In genomic region chr1:244841274-244841927, GRCh38 we compare ENCODE assay signal across 12 cellular contexts. TPM values are rescaled to one million over a fixed set of nuclear protein-coding genes. Genes with fewer than 3 reads are reported as not detected.
DNase-seq lines count a peak whose midpoint lies in the region; ATAC-seq, FAIRE-seq and TF ChIP-seq lines count a peak whose summit lies in the region.
"Had no signal": no experiment of that assay in that cellular context is flagged by ENCODE, and none has a peak within 500 bp of the region (broad histone marks: within the 10 kb centered on the region; RNA-seq: fewer than 3 reads in every experiment).

No MANE protein-coding gene starts in this region.

- H2AFZ ChIP-seq in DND-41 (ENCODE audit: low read depth, low read length) (no peak overlapping the region), hepatocyte (no peak overlapping the region)

- WGBS in hepatocyte (ENCODE audit: low lambda C conversion rate, missing lambda C conversion rate): 58% methylated on average over 9 of the region's 9 CpGs

- ATAC-seq in DND-41 (ENCODE audit: insufficient read depth, low read depth) (no peak), gastrocnemius medialis (no peak)

- H3K27me3 ChIP-seq in DND-41 (ENCODE audit: insufficient read depth, low read length, poor library complexity): no peaks in the 10 kb centered on the region
- no peaks in the 10 kb centered on the region for H3K27me3 ChIP-seq in hepatocyte
- no peaks in the 10 kb centered on the region for H3K27me3 ChIP-seq in gastrocnemius medialis

- H3K4me3 ChIP-seq in DND-41 (ENCODE audit: low read depth in 1 of 2, low read length in 2 of 2) (no peak overlapping the region), hepatocyte (no peak overlapping the region), gastrocnemius medialis (no peak overlapping the region)

- H3K9me2 ChIP-seq in hepatocyte (replicated peaks; ENCODE audit: insufficient read depth): no peaks in the 10 kb centered on the region

- H3K79me2 ChIP-seq in DND-41 (ENCODE audit: insufficient read depth, low read length) (peaks cover 98% of the 10 kb centered on the region), hepatocyte (peaks cover 78% of the 10 kb centered on the region)

- H3K4me1 ChIP-seq in DND-41 (ENCODE audit: insufficient read depth, low read length): peaks cover 77% of the 10 kb centered on the region
- peaks cover 20% of the 10 kb centered on the region for H3K4me1 ChIP-seq in hepatocyte (ENCODE audit: insufficient read depth)
- peaks cover 24 to 39% of the 10 kb centered on the region in 2 donors for H3K4me1 ChIP-seq in gastrocnemius medialis

- 0 out of 2 replicates have a peak overlapping the region, but pooled peaks have one; percentile 75 for H3K4me2 ChIP-seq in DND-41 (ENCODE audit: insufficient read depth, low read length)
- H3K4me2 ChIP-seq in hepatocyte: peak overlapping the region; percentile 52

- peak; percentile 17 for FAIRE-seq in RCC 7860 (lab: Jason Lieb, UNC)

- H3K9me3 ChIP-seq in DND-41 (ENCODE audit: insufficient read depth, low read length, severe bottlenecking) (no peaks in the 10 kb centered on the region), hepatocyte (ENCODE audit: low read depth) (no peaks in the 10 kb centered on the region), gastrocnemius medialis (no peaks in the 10 kb centered on the region)

- peaks cover 22% of the 10 kb centered on the region; the same call in 1 of the 2 replicates for H4K20me1 ChIP-seq in DND-41 (ENCODE audit: insufficient read depth, low read length)
- peaks cover 3% of the 10 kb centered on the region for H4K20me1 ChIP-seq in hepatocyte (ENCODE audit: insufficient read depth, poor library complexity, severe bottlenecking)

- no peak overlapping the region for H3K9ac ChIP-seq in DND-41 (ENCODE audit: low read depth, low read length)

- in situ Hi-C loops in gastrocnemius medialis (cut with MboI; ENCODE audit: low sequenced_read_pairs in 4 of 4): loop anchor here in 1 of 4 donors (25.0 kb wide), 1 partner anchor 1579 kb away; the partner anchor contains the start of genes CEP170 and SDCCAG8

- DNase-seq in DND-41: no peak
- no peak for DNase-seq in RCC 7860 (ENCODE audit: low spot score)
- DNase-seq in hepatocyte (ENCODE audit: low spot score): no peak
- DNase-seq in gastrocnemius medialis: no peak
- DNase-seq in stimulated activated CD4-positive, alpha-beta T cell treated with anti-CD3 and anti-CD28 coated beads, Interleukin-4, amount 100 ng/mL, for 4 hours: no peak
- DNase-seq in hippocampal formation (lab: John Stamatoyannopoulos, UW): no peak
- no peak for DNase-seq in NCI-H69 (lab: John Stamatoyannopoulos, UW)
- DNase-seq: dermis blood vessel endothelial cell, naive B cell, NCI-H146, NCI-H524, SHP77 treated with DMSO at 0.1 percent for 48 hours had no signal

- TF ChIP-seq CTCF in DND-41 (IDR thresholded peaks at IDR 0.05; ENCODE audit: borderline replicate concordance, extremely low read depth, low read length, poor library complexity, severe bottlenecking): no peak
- TF ChIP-seq CTCF in hepatocyte (IDR thresholded peaks at IDR 0.05; ENCODE audit: poor library complexity): no peak
- TF ChIP-seq CTCF in gastrocnemius medialis (IDR thresholded peaks at IDR 0.05 in 4 of 5, conservative IDR thresholded peaks at IDR 0.05 in 1 of 5): no peak

- no peak for TF ChIP-seq POLR2A in gastrocnemius medialis (IDR thresholded peaks at IDR 0.05)

- H3K36me3 ChIP-seq in DND-41 (ENCODE audit: insufficient read depth, low read length) (peaks cover 74% of the 10 kb centered on the region), hepatocyte (replicated peaks; ENCODE audit: insufficient read depth, low read depth) (no peaks in the 10 kb centered on the region), gastrocnemius medialis (peaks cover 8 to 62% of the 10 kb centered on the region in 2 donors)

- intact Hi-C loops in gastrocnemius medialis (cut with DNase I; ENCODE audit: low total_unique reads): no loop called here

- H3K27ac ChIP-seq in DND-41 (ENCODE audit: low read length) (no peak overlapping the region), hepatocyte (peak overlapping the region; percentile 57), gastrocnemius medialis (peak overlapping the region; percentile 20 to 99 (median 40))

RNA-seq across cellular contexts. Expression of gene COX20, which starts 5.9 kb away (rescaled TPM):
- total RNA-seq in hepatocyte (24.3 and 32.0 TPM in 2 replicates), gastrocnemius medialis (10 to 100 TPM; 22.7 to 72.0 (median 35.4) TPM)
- 56.5 and 61.9 TPM in 2 replicates for polyA plus RNA-seq in hepatocyte

RNA-seq across cellular contexts. Expression of gene HNRNPU, which starts 22.9 kb away (rescaled TPM):
- 316 and 321 TPM in 2 replicates for total RNA-seq in hepatocyte
- polyA plus RNA-seq in hepatocyte: 293 and 298 TPM in 2 replicates
- total RNA-seq in gastrocnemius medialis: 100 to 1,000 TPM; 167 to 243 (median 207) TPM
